In the genomic region with DNA sequence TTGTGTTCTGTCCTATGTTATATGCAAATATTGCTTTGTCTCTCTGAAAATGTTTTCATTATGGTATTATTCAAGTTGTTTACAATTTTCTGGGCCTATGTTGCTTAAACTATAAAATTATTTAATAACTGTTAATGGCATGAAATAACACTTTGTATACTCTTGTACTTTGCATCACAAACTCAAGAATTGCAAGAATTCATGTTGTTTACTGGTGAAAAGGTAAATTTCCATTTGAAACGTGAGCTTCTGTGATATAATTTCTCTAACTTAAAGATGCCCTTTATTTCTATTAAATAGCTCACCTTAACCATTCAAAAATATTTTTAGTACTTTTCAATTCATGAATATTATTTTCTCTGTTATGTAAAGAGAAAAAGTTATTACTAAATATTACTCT, we compare ENCODE assay signal across 25 cellular contexts.
"Had no signal": no experiment of that assay in that cellular context is flagged by ENCODE, and none has a peak within 500 bp of the region (broad histone marks: within the 10 kb centered on the region; RNA-seq: fewer than 3 reads in every experiment).

No MANE protein-coding gene starts in this region.

- FAIRE-seq: HepG2 had no signal

- DNase-seq: IMR-90, Karpas-422, KG1, MG63, NCI-H1092, NCI-H1105 treated with DMSO at 0.1 percent for 48 hours, NCI-H1417 treated with DMSO at 0.1 percent for 48 hours, NCI-H146, NCI-H1694 treated with DMSO at 0.1 percent for 48 hours, NCI-H1930, NCI-H2081, NCI-H2107, NCI-H226, NCI-H446, NCI-H510A, NCI-H524 treated with DMSO at 0.1 percent for 48 hours, NCI-H69, NCI-H774, PC-3, SHP77, SK-N-SH, SW 1271, T-cell had no signal

- H3K4me3 ChIP-seq: MG63 had no signal

- H3K4me2 ChIP-seq: SK-N-SH had no signal

- H3K27me3 ChIP-seq: MG63 had no signal

- H3K36me3 ChIP-seq: MG63 had no signal

- H3K9me3 ChIP-seq: MG63, SK-N-SH had no signal

- H3K9ac ChIP-seq: SK-N-SH had no signal

- H3K27ac ChIP-seq: RWPE1 had no signal
